ENCODE assay signal across 20 cellular contexts in genomic region chr4:185956546-185956945, GRCh38.
DNase-seq lines count a peak whose midpoint lies in the region; ATAC-seq and TF ChIP-seq lines count a peak whose summit lies in the region.
"Had no signal": no experiment of that assay in that cellular context is flagged by ENCODE, and none has a peak within 500 bp of the region (broad histone marks: within the 10 kb centered on the region; RNA-seq: fewer than 3 reads in every experiment).

No MANE protein-coding gene starts in this region.

- no peak overlapping the region for H3K4me3 ChIP-seq in prostate gland
- H3K4me3 ChIP-seq: MG63 had no signal

- ATAC-seq in SK-N-SH treated with all-trans-retinoic acid at 6 μM for 48 hours (peak; percentile 20; the same call in 1 of the 3 replicates), HG02588 (IDR thresholded peaks at IDR 0.05; ENCODE audit: unreplicated experiment) (no peak), HG03175 (IDR thresholded peaks at IDR 0.05; ENCODE audit: unreplicated experiment) (no peak)
- ATAC-seq: T-cell had no signal

- 30% methylated on average over 4 of the region's 4 CpGs for WGBS in prostate gland

- H3K4me1 ChIP-seq in prostate gland (replicated peaks), result no peaks in the 10 kb centered on the region

- peaks cover 34% of the 10 kb centered on the region for H3K4me1 Mint-ChIP-seq in glutamatergic neuron (ENCODE audit: low read depth, unreplicated experiment)
- H3K4me1 Mint-ChIP-seq in type B pancreatic cell (ENCODE audit: unreplicated experiment), result peaks cover 25% of the 10 kb centered on the region
- H3K4me1 Mint-ChIP-seq: T-cell had no signal

- H3K4me3 Mint-ChIP-seq in glutamatergic neuron (ENCODE audit: unreplicated experiment) (peak overlapping the region; percentile 87), type B pancreatic cell (peak overlapping the region; percentile 57)
- H3K4me3 Mint-ChIP-seq: B cell; CD4-positive, alpha-beta T cell; T-cell had no signal

- H3K9me3 ChIP-seq in prostate gland, result no peaks in the 10 kb centered on the region
- H3K9me3 ChIP-seq: MG63 had no signal

- H3K27ac ChIP-seq in prostate gland, result no peak overlapping the region
- H3K27ac ChIP-seq: 22Rv1 had no signal

- TF ChIP-seq CTCF in glutamatergic neuron (IDR thresholded peaks at IDR 0.05; ENCODE audit: partially characterized antibody, unreplicated experiment), result no peak
- no peak for TF ChIP-seq CTCF in type B pancreatic cell (conservative IDR thresholded peaks at IDR 0.05)
- TF ChIP-seq CTCF in prostate gland (IDR thresholded peaks at IDR 0.05), result no peak

- H3K27ac Mint-ChIP-seq in glutamatergic neuron (ENCODE audit: unreplicated experiment) (peak overlapping the region; percentile 91), type B pancreatic cell (peak overlapping the region; percentile 44)
- H3K27ac Mint-ChIP-seq: B cell; CD4-positive, alpha-beta T cell; T-cell had no signal

- intact Hi-C loops in prostate gland (cut with DNase I), result no loop called here

- H3K36me3 ChIP-seq in prostate gland, result no peaks in the 10 kb centered on the region
- H3K36me3 ChIP-seq: MG63 had no signal

- DNase-seq in DMS 273 (lab: John Stamatoyannopoulos, UW; ENCODE audit: unreplicated experiment), result peak; percentile 7
- no peak for DNase-seq in DMS 273 treated with DMSO at 0.1 percent for 48 hours (lab: John Stamatoyannopoulos, UW)
- DNase-seq in glutamatergic neuron, result no peak
- no peak for DNase-seq in type B pancreatic cell (ENCODE audit: extremely low spot score, unreplicated experiment)
- DNase-seq in prostate gland (ENCODE audit: low spot score), result no peak
- DNase-seq: Calu3; CD4-positive, alpha-beta T cell; GF-D8; IMR-90; Karpas-422; MG63; NCI-H1092 treated with DMSO at 0.1 percent for 48 hours; NCI-H446; NCI-H748 treated with DMSO at 0.1 percent for 48 hours; T-cell had no signal

- H3K9me3 Mint-ChIP-seq in glutamatergic neuron (ENCODE audit: unreplicated experiment) (peaks cover 18% of the 10 kb centered on the region), type B pancreatic cell (peaks cover 7% of the 10 kb centered on the region)
- H3K9me3 Mint-ChIP-seq: CD4-positive, alpha-beta T cell had no signal

- TF ChIP-seq POLR2A in prostate gland (IDR thresholded peaks at IDR 0.05), result no peak

- H3K36me3 Mint-ChIP-seq in glutamatergic neuron (ENCODE audit: unreplicated experiment) (no peaks in the 10 kb centered on the region), type B pancreatic cell (no peaks in the 10 kb centered on the region)
- H3K36me3 Mint-ChIP-seq: T-cell had no signal

- H3K27me3 ChIP-seq in prostate gland (replicated peaks; ENCODE audit: insufficient read depth), result no peaks in the 10 kb centered on the region

- peaks cover 3% of the 10 kb centered on the region for H3K27me3 Mint-ChIP-seq in glutamatergic neuron (ENCODE audit: unreplicated experiment)
- peaks cover 8% of the 10 kb centered on the region for H3K27me3 Mint-ChIP-seq in type B pancreatic cell

TF ChIP-seq in SK-N-SH treated with all-trans-retinoic acid at 6 μM for 48 hours, 23 proteins besides CTCF, POLR2A, EP300 and RAD21:
- TF ChIP-seq GLIS3 (CRISPR knock-in tag; IDR thresholded peaks at IDR 0.05), result no peak
- TF ChIP-seq TCF4 (CRISPR knock-in tag; IDR thresholded peaks at IDR 0.05; ENCODE audit: borderline replicate concordance), result peak; percentile 37; the same call in 1 of the 2 replicates
